In the genomic region with DNA sequence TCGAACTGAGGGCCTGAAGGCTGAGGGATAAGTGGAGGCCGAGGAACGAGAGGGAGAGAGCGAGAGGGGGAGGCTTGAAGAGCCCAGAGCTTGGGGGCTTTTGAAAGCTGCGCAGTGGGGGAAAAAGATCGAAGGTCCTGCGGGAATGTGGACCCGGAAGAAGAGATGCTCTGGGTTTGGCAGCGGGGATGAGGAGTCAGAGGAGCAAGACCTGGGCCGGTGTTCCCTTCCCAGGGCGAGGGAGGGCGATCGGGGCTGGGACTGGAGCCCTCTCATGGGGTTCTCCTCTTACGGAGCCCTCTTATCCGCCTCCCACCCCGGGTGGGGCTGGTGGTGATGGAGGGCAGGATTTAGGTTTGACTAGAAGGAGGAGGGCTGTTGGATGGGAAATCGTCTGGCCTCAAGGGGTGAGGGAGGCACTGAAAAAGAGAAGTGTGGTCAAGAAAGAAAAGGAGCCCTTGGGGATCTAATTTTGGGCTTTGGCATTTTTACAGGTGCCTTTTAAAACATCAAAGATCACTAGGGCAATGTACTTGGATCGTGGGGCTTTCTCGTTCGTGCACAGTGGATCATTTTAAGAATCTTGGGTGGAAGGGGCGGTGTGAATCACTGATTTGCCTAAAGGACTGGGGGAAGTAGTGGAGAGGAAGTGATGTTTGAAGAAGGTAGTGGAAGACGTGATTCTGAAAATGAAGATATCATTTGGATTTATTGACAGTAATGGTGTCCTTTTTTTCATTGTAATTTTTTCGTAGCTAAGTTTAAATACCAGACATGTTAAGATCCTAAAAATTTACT, we compare ENCODE assay signal across 8 cellular contexts. TPM values are rescaled to one million over a fixed set of nuclear protein-coding genes. Genes with fewer than 3 reads are reported as not detected.
DNase-seq lines count a peak whose midpoint lies in the region; ATAC-seq and TF ChIP-seq lines count a peak whose summit lies in the region.

No MANE protein-coding gene starts in this region.

- no peaks in the 10 kb centered on the region for H3K27me3 ChIP-seq in A673 (replicated peaks; ENCODE audit: insufficient read depth, low read depth, low read length, poor library complexity)
- H3K27me3 ChIP-seq in mucosa of rectum (ENCODE audit: control insufficient read depth in 2 of 2, insufficient read depth in 2 of 2, low read length in 2 of 2): no peaks in the 10 kb centered on the region
- H3K27me3 ChIP-seq in subcutaneous abdominal adipose tissue (ENCODE audit: control insufficient read depth in 5 of 5, insufficient read depth in 4 of 5, low read length in 5 of 5): no peaks in the 10 kb centered on the region

- CTCF ChIA-PET in A673 (lab: Charles Lee): interaction anchor here (0.7 kb wide), 1 partner anchor 36 kb away, joined by 4 read pairs; no protein-coding TSS in a partner anchor

- H3K9me3 ChIP-seq in A673 (ENCODE audit: low read depth, low read length, poor library complexity, severe bottlenecking): no peaks in the 10 kb centered on the region
- H3K9me3 ChIP-seq in mucosa of rectum (ENCODE audit: control insufficient read depth in 2 of 2, low read length in 2 of 2): no peaks in the 10 kb centered on the region
- H3K9me3 ChIP-seq in subcutaneous abdominal adipose tissue (ENCODE audit: control insufficient read depth in 5 of 5, low read length in 5 of 5): no peaks in the 10 kb centered on the region

- H3K4me1 ChIP-seq in A673 (ENCODE audit: insufficient read depth, low read length, poor library complexity, severe bottlenecking) (peaks cover 6% of the 10 kb centered on the region), mucosa of rectum (ENCODE audit: control insufficient read depth in 2 of 2, insufficient read depth in 2 of 2, low read length in 2 of 2) (peaks cover 8 to 9% of the 10 kb centered on the region in 2 donors), subcutaneous abdominal adipose tissue (ENCODE audit: control insufficient read depth in 5 of 5, insufficient read depth in 5 of 5, low read length in 5 of 5) (peaks cover 0 to 44% (median 29%) of the 10 kb centered on the region in 5 donors)

- no peaks in the 10 kb centered on the region for H3K36me3 ChIP-seq in A673 (ENCODE audit: insufficient read depth, low read length, poor library complexity, severe bottlenecking)
- H3K36me3 ChIP-seq in mucosa of rectum (ENCODE audit: control insufficient read depth in 2 of 2, insufficient read depth in 2 of 2, low read length in 2 of 2): no peaks in the 10 kb centered on the region
- H3K36me3 ChIP-seq in subcutaneous abdominal adipose tissue (ENCODE audit: control insufficient read depth in 5 of 5, insufficient read depth in 5 of 5, low read length in 5 of 5): no peaks in the 10 kb centered on the region

- no TSS peak for BruUV-seq in A673 (replicated peaks; lab: Mats Ljungman, UMichigan)

- no peak for TF ChIP-seq CTCF in A673 (conservative IDR thresholded peaks at IDR 0.05; ENCODE audit: low read depth, low read length)

- POLR2A ChIA-PET in A673 (lab: Charles Lee; ENCODE audit: low non-redundant PET): no interaction called here

- H3K9ac ChIP-seq in mucosa of rectum (ENCODE audit: low read depth in 1 of 2, low read length in 2 of 2): peak overlapping the region; percentile 87 to 98
- H3K9ac ChIP-seq in subcutaneous abdominal adipose tissue (ENCODE audit: low read length in 5 of 5): peak overlapping the region; percentile 98 to 100 (median 99)

- peak overlapping the region; percentile 92 for H3K27ac ChIP-seq in A673 (ENCODE audit: low read depth, low read length, poor library complexity, severe bottlenecking)
- peak overlapping the region; percentile 91 to 97 for H3K27ac ChIP-seq in mucosa of rectum (ENCODE audit: low read depth in 2 of 2, low read length in 2 of 2)
- H3K27ac ChIP-seq in subcutaneous abdominal adipose tissue (ENCODE audit: low read depth, low read length): peak overlapping the region; percentile 98

- intact Hi-C loops in A673 (cut with micrococcal nuclease; ENCODE audit: unreplicated experiment): loop anchor here (10.0 kb wide), 1 partner anchor 123 kb away; the partner anchor contains the start of gene COMTD1

- H3K4me3 ChIP-seq in A673 (ENCODE audit: low read depth, low read length, poor library complexity, severe bottlenecking): peak overlapping the region; percentile 98
- H3K4me3 ChIP-seq in mucosa of rectum (ENCODE audit: low read length in 2 of 2): peak overlapping the region; percentile 83 to 96
- peak overlapping the region; percentile 87 to 98 (median 96) for H3K4me3 ChIP-seq in subcutaneous abdominal adipose tissue (ENCODE audit: low read depth in 1 of 5, low read length in 5 of 5)

- ATAC-seq in GM18499 (IDR thresholded peaks at IDR 0.05; ENCODE audit: insufficient read depth, unreplicated experiment): peak; percentile 19
- ATAC-seq in HG02981 (IDR thresholded peaks at IDR 0.05; ENCODE audit: unreplicated experiment): peak; percentile 25
- ATAC-seq in esophagus mucosa: peak; percentile 39

- peak; percentile 68 for DNase-seq in A673 (ENCODE audit: low spot score)
- peak; percentile 14 for DNase-seq in NCI-H526 treated with DMSO at 0.1 percent for 48 hours (lab: John Stamatoyannopoulos, UW)
- DNase-seq in activated T-cell treated with anti-CD3 and anti-CD28 coated beads for 1 hour (ENCODE audit: low read depth): peak; percentile 18

RNA-seq across cellular contexts. Expression of gene SAMD8, which starts 0.6 kb away (rescaled TPM):
- total RNA-seq in A673 (2021) (17.1 and 18.1 TPM in 2 replicates), esophagus mucosa (29.6 TPM)

Comparison
In these comparisons a context has a peak if more than half of its experiments do, and no peak if none do; other contexts are left out.
1. Peak in every context shown above with its lines: DNase-seq, ATAC-seq, H3K4me3 ChIP-seq and H3K27ac ChIP-seq.
2. DNase-seq: peak in every context shown above with its lines; median percentile 68 in A673; 18 in activated T-cell treated with anti-CD3 and anti-CD28 coated beads for 1 hour; 14 in NCI-H526 treated with DMSO at 0.1 percent for 48 hours.